ENCODE assay signal across 9 cellular contexts in the genomic region with DNA sequence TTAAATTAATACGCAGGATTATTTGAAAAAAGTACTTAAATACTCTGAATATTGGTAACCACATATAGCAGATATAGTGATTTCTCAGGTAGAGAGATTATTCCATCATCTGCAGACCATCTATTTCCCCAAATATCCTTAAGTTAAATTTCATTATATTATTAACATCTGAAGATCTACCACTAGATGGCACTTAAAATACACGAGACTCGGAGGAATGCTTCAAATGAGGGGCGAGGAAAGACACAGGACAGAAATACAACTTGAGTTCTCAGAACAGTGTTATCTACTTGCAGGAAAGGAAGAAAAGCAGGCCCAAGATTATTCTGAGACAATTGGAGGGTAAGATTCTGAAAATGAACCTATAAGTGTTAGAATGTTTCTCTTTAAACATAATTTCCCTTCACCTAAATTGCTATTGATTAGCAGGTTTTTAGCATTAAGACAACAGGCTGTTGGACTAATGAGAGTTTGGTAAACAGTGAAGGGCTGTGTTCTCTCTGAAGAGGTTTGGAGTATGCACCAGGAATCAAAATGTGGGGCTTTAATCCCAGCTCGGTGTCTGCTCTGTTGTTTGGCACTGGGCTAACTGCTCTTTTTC.
DNase-seq lines count a peak whose midpoint lies in the region; ATAC-seq, FAIRE-seq and TF ChIP-seq lines count a peak whose summit lies in the region.
"Had no signal": no experiment of that assay in that cellular context is flagged by ENCODE, and none has a peak within 500 bp of the region (broad histone marks: within the 10 kb centered on the region; RNA-seq: fewer than 3 reads in every experiment).

No MANE protein-coding gene starts in this region.

- ATAC-seq in HG03342 (IDR thresholded peaks at IDR 0.05; ENCODE audit: unreplicated experiment) = peak; percentile 46
- peak; percentile 50 to 71 (median 62) for ATAC-seq in pancreas
- ATAC-seq in GM18520 (IDR thresholded peaks at IDR 0.05; ENCODE audit: unreplicated experiment) = no peak

- no peaks in the 10 kb centered on the region for H3K9me3 Mint-ChIP-seq in endodermal cell
- H3K9me3 Mint-ChIP-seq: CD4-positive, CD25-positive, alpha-beta regulatory T cell had no signal

- H3K4me3 ChIP-seq in endodermal cell (ENCODE audit: low read length) (no peak overlapping the region), pancreas (no peak overlapping the region)

- no peak overlapping the region for H3K27ac Mint-ChIP-seq in endodermal cell
- H3K27ac Mint-ChIP-seq: CD4-positive, CD25-positive, alpha-beta regulatory T cell had no signal

- H3K27me3 Mint-ChIP-seq in endodermal cell (ENCODE audit: insufficient read depth) = no peaks in the 10 kb centered on the region
- H3K27me3 Mint-ChIP-seq: CD4-positive, CD25-positive, alpha-beta regulatory T cell had no signal

- H3K36me3 ChIP-seq in endodermal cell (ENCODE audit: control insufficient read depth, insufficient read depth, low read length) (no peaks in the 10 kb centered on the region), pancreas (no peaks in the 10 kb centered on the region)

- FAIRE-seq in pancreas (lab: Jason Lieb, UNC) = peak; percentile 13

- H3K4me3 Mint-ChIP-seq in endodermal cell = no peak overlapping the region
- H3K4me3 Mint-ChIP-seq: CD4-positive, CD25-positive, alpha-beta regulatory T cell had no signal

- H3K9me3 ChIP-seq in endodermal cell (ENCODE audit: control insufficient read depth, low read length) (no peaks in the 10 kb centered on the region), pancreas (no peaks in the 10 kb centered on the region)

- intact Hi-C loops in pancreas (cut with DNase I) = loop anchor here in 1 of 3 donors (10.0 kb wide), 1 partner anchor 807 kb away; no protein-coding TSS in a partner anchor

- no peaks in the 10 kb centered on the region for H3K36me3 Mint-ChIP-seq in endodermal cell (ENCODE audit: low read depth)
- H3K36me3 Mint-ChIP-seq: CD4-positive, CD25-positive, alpha-beta regulatory T cell had no signal

- 46% methylated on average over 5 of the region's 5 CpGs; no CpG with 5 or more reads in 1 of the 2 experiments for WGBS in endodermal cell (ENCODE audit: insufficient coverage in 1 of 2, insufficient read length in 1 of 2), 2 experiments
- 12 to 14% methylated on average over 5 of the region's 5 CpGs for WGBS in pancreas, 2 donors

- H3K27me3 ChIP-seq in endodermal cell (ENCODE audit: control insufficient read depth, insufficient read depth, low read length, poor library complexity, severe bottlenecking) (no peaks in the 10 kb centered on the region), pancreas (no peaks in the 10 kb centered on the region)

- TF ChIP-seq CTCF in endodermal cell (conservative IDR thresholded peaks at IDR 0.05) (peak; percentile 79), pancreas (IDR thresholded peaks at IDR 0.05) (peak in 3 of 4 donors; percentile 17 to 29 (median 28))

- H3K27ac ChIP-seq in endodermal cell (ENCODE audit: low read depth, low read length) (no peak overlapping the region), pancreas (no peak overlapping the region)

- no peak overlapping the region for H3K9ac ChIP-seq in endodermal cell (ENCODE audit: extremely low read depth, low read length, poor library complexity, severe bottlenecking)

- DNase-seq in NCI-H510A treated with DMSO at 0.1 percent for 48 hours (lab: John Stamatoyannopoulos, UW) (peak; percentile 60), NCI-H510A (lab: John Stamatoyannopoulos, UW) (no peak), NOMO-1 treated with DMSO at 0.1 percent for 48 hours (lab: John Stamatoyannopoulos, UW; ENCODE audit: unreplicated experiment) (peak; percentile 32), endodermal cell (no peak), pancreas (no peak)
- DNase-seq in activated CD4-positive, alpha-beta T cell treated with anti-CD3 and anti-CD28 coated beads for 48 hours = no peak

- H3K4me1 Mint-ChIP-seq in endodermal cell = peaks cover 12% of the 10 kb centered on the region

- H3K4me1 ChIP-seq in endodermal cell (ENCODE audit: control insufficient read depth, insufficient read depth, low read length) (no peaks in the 10 kb centered on the region), pancreas (no peaks in the 10 kb centered on the region)

Comparison
In these comparisons a context has a peak if more than half of its experiments do, and no peak if none do; other contexts are left out.
1. DNase-seq: peak in NCI-H510A treated with DMSO at 0.1 percent for 48 hours (single experiment) and NOMO-1 treated with DMSO at 0.1 percent for 48 hours (single experiment); none in NCI-H510A (single experiment), endodermal cell (single experiment), pancreas (0 of 6) and activated CD4-positive, alpha-beta T cell treated with anti-CD3 and anti-CD28 coated beads for 48 hours (single experiment).